In genomic region chr4:166284221-166284620, GRCh38 we compare ENCODE assay signal across 29 cellular contexts.
"Had no signal": no experiment of that assay in that cellular context is flagged by ENCODE, and none has a peak within 500 bp of the region (broad histone marks: within the 10 kb centered on the region; RNA-seq: fewer than 3 reads in every experiment).

No MANE protein-coding gene starts in this region.

- H3K9me3 ChIP-seq: stomach, suprapubic skin, testis, thoracic aorta, thyroid gland, tibial artery, tibial nerve, transverse colon, upper lobe of left lung, upper lobe of right lung, uterus, vagina had no signal

- H3K36me3 Mint-ChIP-seq: stimulated activated effector memory CD8-positive, alpha-beta T cell treated with anti-CD3 and anti-CD28 coated beads, Interleukin-12 subunit alpha, Interleukin-12 subunit beta, amount 100 ng/mL, for 72 hours; stimulated activated memory B cell treated with anti-CD40 and anti-IgM and Interleukin-4, amounts not matched to agents 10 μg/mL and 1 μg/mL and 100 μg/mL, for 72 hours; stimulated activated naive B cell treated with anti-CD40 and anti-IgM and Interleukin-4, amounts not matched to agents 10 μg/mL and 1 μg/mL and 100 μg/mL, for 72 hours; type B pancreatic cell had no signal

- H3K27me3 ChIP-seq: stomach, suprapubic skin, testis, thyroid gland, tibial artery, tibial nerve, transverse colon, upper lobe of left lung, upper lobe of right lung, uterus, vagina had no signal

- H3K4me1 Mint-ChIP-seq: stimulated activated effector memory CD8-positive, alpha-beta T cell treated with anti-CD3 and anti-CD28 coated beads, Interleukin-12 subunit alpha, Interleukin-12 subunit beta, amount 100 ng/mL, for 72 hours; stimulated activated memory B cell treated with anti-CD40 and anti-IgM and Interleukin-4, amounts not matched to agents 10 μg/mL and 1 μg/mL and 100 μg/mL, for 72 hours; stimulated activated naive B cell treated with anti-CD40 and anti-IgM and Interleukin-4, amounts not matched to agents 10 μg/mL and 1 μg/mL and 100 μg/mL, for 72 hours; stimulated activated naive CD8-positive, alpha-beta T cell treated with anti-CD3 and anti-CD28 coated beads, Interleukin-15, amount 100 ng/mL, for 72 hours had no signal

- FAIRE-seq: urothelium cell line had no signal

- H3K27ac Mint-ChIP-seq: stimulated activated effector memory CD8-positive, alpha-beta T cell treated with anti-CD3 and anti-CD28 coated beads, Interleukin-12 subunit alpha, Interleukin-12 subunit beta, amount 100 ng/mL, for 72 hours; stimulated activated memory B cell treated with anti-CD40 and anti-IgM and Interleukin-4, amounts not matched to agents 10 μg/mL and 1 μg/mL and 100 μg/mL, for 72 hours; stimulated activated naive B cell treated with anti-CD40 and anti-IgM and Interleukin-4, amounts not matched to agents 10 μg/mL and 1 μg/mL and 100 μg/mL, for 72 hours; stimulated activated naive CD8-positive, alpha-beta T cell treated with anti-CD3 and anti-CD28 coated beads, Interleukin-15, amount 100 ng/mL, for 72 hours; stimulated activated naive CD8-positive, alpha-beta T cell treated with anti-CD3 and anti-CD28 coated beads, Interleukin-15, Interleukin-2, amounts not matched to agents 100 ng/mL and 50 ng/mL, for 24 hours; type B pancreatic cell had no signal

- H3K4me1 ChIP-seq: stomach, suprapubic skin, testis, thyroid gland, tibial artery, tibial nerve, transverse colon, upper lobe of left lung, upper lobe of right lung, uterus, vagina had no signal

- ATAC-seq: stimulated activated effector memory CD8-positive, alpha-beta T cell treated with anti-CD3 and anti-CD28 coated beads, Interleukin-12 subunit alpha, Interleukin-12 subunit beta, amount 100 ng/mL, for 72 hours; stimulated activated memory B cell treated with anti-CD40 and anti-IgM and Interleukin-4, amounts not matched to agents 10 μg/mL and 1 μg/mL and 100 μg/mL, for 72 hours; stimulated activated naive B cell treated with anti-CD40 and anti-IgM and Interleukin-4, amounts not matched to agents 10 μg/mL and 1 μg/mL and 100 μg/mL, for 72 hours; stimulated activated naive CD8-positive, alpha-beta T cell treated with anti-CD3 and anti-CD28 coated beads, Interleukin-15, amount 100 ng/mL, for 72 hours; stimulated activated naive CD8-positive, alpha-beta T cell treated with anti-CD3 and anti-CD28 coated beads, Interleukin-15, Interleukin-2, amounts not matched to agents 100 U/mL and 50 U/mL, for 24 hours; upper lobe of right lung had no signal

- H3K4me3 Mint-ChIP-seq: stimulated activated effector memory CD8-positive, alpha-beta T cell treated with anti-CD3 and anti-CD28 coated beads, Interleukin-12 subunit alpha, Interleukin-12 subunit beta, amount 100 ng/mL, for 72 hours; stimulated activated memory B cell treated with anti-CD40 and anti-IgM and Interleukin-4, amounts not matched to agents 10 μg/mL and 1 μg/mL and 100 μg/mL, for 72 hours; stimulated activated naive B cell treated with anti-CD40 and anti-IgM and Interleukin-4, amounts not matched to agents 10 μg/mL and 1 μg/mL and 100 μg/mL, for 72 hours; stimulated activated naive CD8-positive, alpha-beta T cell treated with anti-CD3 and anti-CD28 coated beads, Interleukin-15, amount 100 ng/mL, for 72 hours; stimulated activated naive CD8-positive, alpha-beta T cell treated with anti-CD3 and anti-CD28 coated beads, Interleukin-15, Interleukin-2, amounts not matched to agents 100 ng/mL and 50 ng/mL, for 24 hours; type B pancreatic cell had no signal

- H3K27me3 Mint-ChIP-seq: stimulated activated memory B cell treated with anti-CD40 and anti-IgM and Interleukin-4, amounts not matched to agents 10 μg/mL and 1 μg/mL and 100 μg/mL, for 72 hours; stimulated activated naive B cell treated with anti-CD40 and anti-IgM and Interleukin-4, amounts not matched to agents 10 μg/mL and 1 μg/mL and 100 μg/mL, for 72 hours; stimulated activated naive CD8-positive, alpha-beta T cell treated with anti-CD3 and anti-CD28 coated beads, Interleukin-15, amount 100 ng/mL, for 72 hours; stimulated activated naive CD8-positive, alpha-beta T cell treated with anti-CD3 and anti-CD28 coated beads, Interleukin-15, Interleukin-2, amounts not matched to agents 100 ng/mL and 50 ng/mL, for 24 hours; type B pancreatic cell had no signal

- DNase-seq: stimulated activated CD4-positive, alpha-beta T cell treated with anti-CD3 and anti-CD28 coated beads, Interleukin-2, amount 100 ng/mL, for 48 hours; stimulated activated CD4-positive, alpha-beta T cell treated with anti-CD3 and anti-CD28 coated beads, Interleukin-4, amount 100 ng/mL, for 1 hour; stimulated activated CD4-positive, alpha-beta T cell treated with anti-CD3 and anti-CD28 coated beads, Interleukin-4, amount 100 ng/mL, for 24 hours; stimulated activated CD4-positive, alpha-beta T cell treated with anti-CD3 and anti-CD28 coated beads, Interleukin-4, amount 100 ng/mL, for 4 hours; stimulated activated CD8-positive, alpha-beta memory T cell treated with anti-CD3 and anti-CD28 coated beads, Interleukin-4, amount 100 ng/mL, for 48 hours; stimulated activated naive B cell treated with anti-CD40 and anti-IgM and Interleukin-4, amounts not matched to agents 10 μg/mL and 1 μg/mL and 100 μg/mL, for 72 hours; stimulated activated naive CD4-positive, alpha-beta T cell; stimulated activated naive CD4-positive, alpha-beta T cell treated with Interleukin-2 at 50 U/mL for 16 hours; stimulated activated naive CD8-positive, alpha-beta T cell treated with anti-CD3 and anti-CD28 coated beads, Interleukin-15, amount 100 ng/mL, for 72 hours; stimulated activated naive CD8-positive, alpha-beta T cell treated with anti-CD3 and anti-CD28 coated beads, Interleukin-15, Interleukin-2, amounts not matched to agents 100 U/mL and 50 U/mL, for 24 hours; stomach; substantia nigra; testis; thyroid gland; tibial artery; transverse colon; trophoblast cell; upper lobe of right lung; uterus had no signal

- H3K27ac ChIP-seq: stomach, suprapubic skin, testis, thoracic aorta, thyroid gland, tibial artery, tibial nerve, transverse colon, upper lobe of left lung, upper lobe of right lung, uterus, vagina had no signal

- H3K4me3 ChIP-seq: stomach, suprapubic skin, testis, thoracic aorta, thyroid gland, tibial artery, tibial nerve, transverse colon, upper lobe of left lung, upper lobe of right lung, uterus, vagina had no signal

- H3K36me3 ChIP-seq: stomach, suprapubic skin, thoracic aorta, thyroid gland, tibial artery, tibial nerve, transverse colon, upper lobe of left lung, upper lobe of right lung, uterus, vagina had no signal
